ENCODE assay signal across 12 cellular contexts in genomic region chr10:97211229-97211628, GRCh38. TPM values are rescaled to one million over a fixed set of nuclear protein-coding genes. Genes with fewer than 3 reads are reported as not detected.
DNase-seq lines count a peak whose midpoint lies in the region; ATAC-seq and TF ChIP-seq lines count a peak whose summit lies in the region.
"Had no signal": no experiment of that assay in that cellular context is flagged by ENCODE, and none has a peak within 500 bp of the region (broad histone marks: within the 10 kb centered on the region; RNA-seq: fewer than 3 reads in every experiment).

No MANE protein-coding gene starts in this region.

- POLR2A ChIA-PET in HEK293 (lab: Yijun Ruan, JAX) (no interaction called here), IMR-90 (lab: Charles Lee; ENCODE audit: unreplicated experiment) (interaction anchor here (0.6 kb wide), 1 partner anchor 122 kb away, joined by 3 read pairs; no protein-coding TSS in a partner anchor)

- no peaks in the 10 kb centered on the region for H3K36me3 ChIP-seq in HEK293 (ENCODE audit: control insufficient read depth in 2 of 2, insufficient read depth in 1 of 2, low read length in 2 of 2)
- no peaks in the 10 kb centered on the region for H3K36me3 ChIP-seq in IMR-90 (ENCODE audit: control insufficient read depth, insufficient read depth, low read length)
- H3K36me3 ChIP-seq: BLaER1 had no signal

- TF ChIP-seq CTCF in HEK293 (tag by site-specific recombination; IDR thresholded peaks at IDR 0.05) (no peak), IMR-90 (conservative IDR thresholded peaks at IDR 0.05; ENCODE audit: low read depth, low read length) (no peak)

- H3K27me3 ChIP-seq in IMR-90 (ENCODE audit: control insufficient read depth, insufficient read depth, low read length) = peaks cover 24% of the 10 kb centered on the region

- no peak overlapping the region for H3K9ac ChIP-seq in IMR-90 (ENCODE audit: low read depth, low read length)
- H3K9ac ChIP-seq: BLaER1 had no signal

- no peak overlapping the region for H3K14ac ChIP-seq in IMR-90 (replicated peaks; ENCODE audit: low read depth, low read length)

- H2AK9ac ChIP-seq in IMR-90 (replicated peaks; ENCODE audit: low read depth, low read length, poor library complexity) = no peak overlapping the region

- 88% methylated on average over 6 of the region's 9 CpGs; no CpG with 5 or more reads in 1 of the 2 experiments for WGBS in IMR-90 (ENCODE audit: extremely low coverage in 2 of 2, insufficient read length in 1 of 2), 2 experiments

- peak overlapping the region; percentile 21 for H2AFZ ChIP-seq in IMR-90 (replicated peaks; ENCODE audit: low read length, poor library complexity)

- DNase-seq in IMR-90 (no peak), mesenteric fat pad (ENCODE audit: low spot score) (peak; percentile 83)
- DNase-seq in stimulated activated CD8-positive, alpha-beta memory T cell treated with anti-CD3 and anti-CD28 coated beads, Interleukin-4, amount 100 ng/mL, for 48 hours = peak; percentile 3
- DNase-seq: GOT3 had no signal

- no peak overlapping the region for H4K91ac ChIP-seq in IMR-90 (ENCODE audit: insufficient read depth, low read depth, low read length)

- TF ChIP-seq POLR2A in IMR-90 (IDR thresholded peaks at IDR 0.05; ENCODE audit: low read depth, low read length) = no peak

- no peak overlapping the region for H3K23ac ChIP-seq in IMR-90 (ENCODE audit: low read depth, low read length)

- no peaks in the 10 kb centered on the region for H3K79me1 ChIP-seq in IMR-90 (ENCODE audit: low read depth in 1 of 2, low read length in 2 of 2)

- in situ Hi-C loops in IMR-90 (cut with MboI; ENCODE audit: low sequenced_read_pairs) = no loop called here

- H3K56ac ChIP-seq in IMR-90 (ENCODE audit: extremely low read depth, insufficient read depth, low read length) = no peak overlapping the region

- no peaks in the 10 kb centered on the region for H4K20me1 ChIP-seq in IMR-90 (ENCODE audit: insufficient read depth, low read length)

- BruUV-seq in IMR-90 (replicated peaks; lab: Mats Ljungman, UMichigan) = no TSS peak

- H3K4me3 ChIP-seq in HEK293 (ENCODE audit: low read depth, low read length) (no peak overlapping the region), IMR-90 (ENCODE audit: insufficient read depth, low read depth, low read length) (no peak overlapping the region)
- H3K4me3 ChIP-seq: BLaER1, GM12878 had no signal

- no peaks in the 10 kb centered on the region for H3K9me1 ChIP-seq in IMR-90 (ENCODE audit: insufficient read depth, low read length)

- dilution Hi-C loops in IMR-90 (cut with HindIII; ENCODE audit: low sequenced_read_pairs, unreplicated experiment) = no loop called here

- no peak overlapping the region for H3K27ac ChIP-seq in HEK293 (ENCODE audit: extremely low read depth, low read depth, low read length)
- H3K27ac ChIP-seq in IMR-90 (ENCODE audit: insufficient read depth, low read length) = no peak overlapping the region
- H3K27ac ChIP-seq: BLaER1, C4-2B had no signal

- intact Hi-C loops in IMR-90 (cut with micrococcal nuclease) = loop anchor here (2.0 to 5.0 kb wide), 3 partner anchors 379 to 834 kb away; partner anchors contain the start of gene LCOR

- H3K4me2 ChIP-seq in IMR-90 (ENCODE audit: low read depth, low read length) = no peak overlapping the region
- H3K4me2 ChIP-seq: BLaER1 had no signal

- no peak overlapping the region for H3K4ac ChIP-seq in IMR-90 (ENCODE audit: low read depth, low read length)

- H3K9me3 ChIP-seq in HEK293 (ENCODE audit: control insufficient read depth, insufficient read depth, low read depth, low read length) (no peaks in the 10 kb centered on the region), IMR-90 (ENCODE audit: control insufficient read depth, insufficient read depth, low read length) (no peaks in the 10 kb centered on the region)
- H3K9me3 ChIP-seq: Caco-2 had no signal

- CTCF ChIA-PET in HEK293 (lab: Yijun Ruan, JAX) = interaction anchor here (0.6 to 8.8 kb wide), 41 partner anchors 9 to 721 kb away, joined by 3 to 188 read pairs (median 6); no protein-coding TSS in a partner anchor
- CTCF ChIA-PET in IMR-90 (lab: Yijun Ruan, JAX) = interaction anchor here (0.7 to 4.1 kb wide), 13 partner anchors 10 to 836 kb away, joined by 3 to 43 read pairs (median 5); no protein-coding TSS in a partner anchor

- H2AK5ac ChIP-seq in IMR-90 (ENCODE audit: low read depth, low read length) = no peak overlapping the region

- H4K5ac ChIP-seq in IMR-90 (ENCODE audit: low read depth, low read length) = no peak overlapping the region

- no peak overlapping the region for H2BK20ac ChIP-seq in IMR-90 (ENCODE audit: low read depth, low read length)

- no peak overlapping the region for H3K18ac ChIP-seq in IMR-90 (ENCODE audit: low read depth, low read length)

- no peak overlapping the region for H2BK15ac ChIP-seq in IMR-90 (ENCODE audit: low read depth, low read length)

- no peak for TF ChIP-seq RAD21 in IMR-90 (IDR thresholded peaks at IDR 0.05; ENCODE audit: low read length)

- H4K8ac ChIP-seq in IMR-90 (ENCODE audit: low read depth in 2 of 2, low read length in 2 of 2) = no peak overlapping the region

- H2BK120ac ChIP-seq in IMR-90 (ENCODE audit: low read depth, low read length) = no peak overlapping the region

- no peak for ATAC-seq in IMR-90 (ENCODE audit: low read depth)
- ATAC-seq in GM21737 (IDR thresholded peaks at IDR 0.05; ENCODE audit: unreplicated experiment) = no peak
- no peak for ATAC-seq in GM21717 (IDR thresholded peaks at IDR 0.05; ENCODE audit: unreplicated experiment)

- H3K4me1 ChIP-seq in HEK293 (ENCODE audit: control insufficient read depth, insufficient read depth, low read length) (no peaks in the 10 kb centered on the region), IMR-90 (ENCODE audit: control insufficient read depth, insufficient read depth, low read length) (no peaks in the 10 kb centered on the region)
- H3K4me1 ChIP-seq: Caco-2 had no signal

- H2BK5ac ChIP-seq in IMR-90 (ENCODE audit: low read depth, low read length, poor library complexity, severe bottlenecking) = no peak overlapping the region

TF ChIP-seq in HEK293, 187 proteins besides CTCF, POLR2A, EP300 and RAD21:
- no peak for TF ChIP-seq SCRT1 (tag by site-specific recombination; IDR thresholded peaks at IDR 0.05; ENCODE audit: borderline replicate concordance)
- TF ChIP-seq ZFHX2 (tag by site-specific recombination; conservative IDR thresholded peaks at IDR 0.05) = peak; percentile 17; the same call in 1 of the 2 replicates
- no peak for TF ChIP-seq ZNF629 (tag by site-specific recombination; IDR thresholded peaks at IDR 0.05)
- no peak for TF ChIP-seq ZNF292 (tag by site-specific recombination; IDR thresholded peaks at IDR 0.05; ENCODE audit: borderline replicate concordance, low read depth)
- TF ChIP-seq ZNF792 (tag by site-specific recombination; IDR thresholded peaks at IDR 0.05) = no peak
- no peak for TF ChIP-seq SP2 (tag by site-specific recombination; IDR thresholded peaks at IDR 0.05)
- TF ChIP-seq, protein P1, sequence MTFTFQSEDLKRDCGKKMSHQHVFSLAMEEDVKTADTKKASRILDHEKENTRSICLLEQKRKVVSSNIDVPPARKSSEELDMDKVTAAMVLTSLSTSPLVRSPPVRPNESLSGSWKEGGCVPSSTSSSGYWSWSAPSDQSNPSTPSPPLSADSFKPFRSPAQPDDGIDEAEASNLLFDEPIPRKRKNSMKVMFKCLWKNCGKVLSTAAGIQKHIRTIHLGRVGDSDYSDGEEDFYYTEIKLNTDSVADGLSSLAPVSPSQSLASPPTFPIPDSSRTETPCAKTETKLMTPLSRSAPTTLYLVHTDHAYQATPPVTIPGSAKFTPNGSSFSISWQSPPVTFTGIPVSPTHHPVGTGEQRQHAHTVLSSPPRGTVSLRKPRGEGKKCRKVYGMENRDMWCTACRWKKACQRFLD (tag by site-specific recombination; IDR thresholded peaks at IDR 0.05) = no peak
- TF ChIP-seq ZNF777 (tag by site-specific recombination; IDR thresholded peaks at IDR 0.05; ENCODE audit: borderline replicate concordance) = no peak
- no peak for TF ChIP-seq ZNF596 (tag by site-specific recombination; IDR thresholded peaks at IDR 0.05)

TF ChIP-seq in IMR-90, 13 proteins besides CTCF, POLR2A, EP300 and RAD21 (continues in another document):
- TF ChIP-seq MXI1 (IDR thresholded peaks at IDR 0.05; ENCODE audit: borderline replicate concordance, low read depth, low read length) = no peak
- TF ChIP-seq RCOR1 (IDR thresholded peaks at IDR 0.05; ENCODE audit: insufficient replicate concordance, low read length) = no peak
- TF ChIP-seq CEBPB (IDR thresholded peaks at IDR 0.05; ENCODE audit: low read depth, low read length) = no peak
- no peak for TF ChIP-seq ELK1 (IDR thresholded peaks at IDR 0.05; ENCODE audit: borderline replicate concordance, low read depth, low read length)
- TF ChIP-seq MAZ (IDR thresholded peaks at IDR 0.05; ENCODE audit: borderline replicate concordance, low read depth, low read length) = no peak
- no peak for TF ChIP-seq USF2 (IDR thresholded peaks at IDR 0.05; ENCODE audit: low read depth, low read length)
- no peak for TF ChIP-seq BHLHE40 (IDR thresholded peaks at IDR 0.05; ENCODE audit: low read depth, low read length)
- no peak for TF ChIP-seq FOS (IDR thresholded peaks at IDR 0.05; ENCODE audit: low read depth, low read length)
- TF ChIP-seq SMC3 (IDR thresholded peaks at IDR 0.05; ENCODE audit: low read depth, low read length) = no peak
- TF ChIP-seq MAFK (IDR thresholded peaks at IDR 0.05; ENCODE audit: low read depth, low read length) = no peak
- TF ChIP-seq RFX5 (IDR thresholded peaks at IDR 0.05; ENCODE audit: low read depth, low read length) = no peak
- no peak for TF ChIP-seq CHD1 (IDR thresholded peaks at IDR 0.05; ENCODE audit: low read depth, low read length)

RNA-seq across cellular contexts. Expression of gene SLIT1, which starts 25.5 kb away (rescaled TPM):
- total RNA-seq in IMR-90 (2012; rRNA removed) (under 0.01 TPM in 1 of 2 replicates, not detected in the other), mesenteric fat pad (0.19 TPM)
- polyA plus RNA-seq in IMR-90 (2012; rRNA removed) = under 0.01 and 0.03 TPM in 2 replicates
- 0.01 and 0.02 TPM in 2 replicates for polyA plus RNA-seq in IMR-90 (2012; cell fraction: cytosol; rRNA removed)
- polyA plus RNA-seq in IMR-90 (2012; cell fraction: nucleus; rRNA removed; ENCODE audit: low replicate concordance) = 0.08 TPM in 2 replicates
- polyA plus RNA-seq: CD4-positive, CD25-positive, alpha-beta regulatory T cell had no signal
